10 cellular contexts compared by ENCODE assay signal in the genomic region with DNA sequence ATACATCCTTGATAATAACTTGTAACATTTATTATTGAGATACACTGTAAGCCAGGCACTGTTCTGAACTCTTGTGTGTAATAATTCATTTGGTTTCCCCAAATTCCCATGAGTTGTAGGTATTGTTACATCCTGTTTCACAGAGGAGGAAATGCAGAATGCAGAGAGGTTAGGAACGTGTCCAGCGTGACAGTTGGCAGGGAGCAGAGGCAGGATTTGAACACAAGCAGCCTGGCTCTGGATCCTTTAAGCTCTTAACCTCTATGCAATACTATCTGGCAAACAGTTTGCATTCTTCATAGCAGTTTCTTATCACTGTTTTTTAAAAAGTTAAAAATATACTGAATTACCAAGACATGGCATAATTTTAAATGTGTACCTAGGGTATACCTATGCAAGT. TPM values are rescaled to one million over a fixed set of nuclear protein-coding genes. Genes with fewer than 3 reads are reported as not detected.
A peak's percentile ranks its signal among the peaks of the same experiment; 100 is the strongest.
DNase-seq lines count a peak whose midpoint lies in the region; ATAC-seq, FAIRE-seq and TF ChIP-seq lines count a peak whose summit lies in the region.
"Had no signal": no experiment of that assay in that cellular context is flagged by ENCODE, and none has a peak within 500 bp of the region (broad histone marks: within the 10 kb centered on the region; RNA-seq: fewer than 3 reads in every experiment).

No MANE protein-coding gene starts in this region.

- intact Hi-C loops in kidney (cut with DNase I): no loop called here

- peaks cover 33 to 78% (median 61%) of the 10 kb centered on the region in 3 donors for H3K4me1 Mint-ChIP-seq in CD8-positive, alpha-beta memory T cell

- TF ChIP-seq CTCF in WI38 (IDR thresholded peaks at IDR 0.05; ENCODE audit: low read depth, low read length) (no peak), fibroblast of pulmonary artery (IDR thresholded peaks at IDR 0.05; ENCODE audit: low read length, missing control alignments) (no peak), kidney (IDR thresholded peaks at IDR 0.05; ENCODE audit: borderline replicate concordance, extremely low read depth, insufficient read depth) (no peak)

- H3K4me3 Mint-ChIP-seq in CD8-positive, alpha-beta memory T cell: peak overlapping the region in 1 of 7 donors; percentile 55

- H3K9me3 Mint-ChIP-seq in CD8-positive, alpha-beta memory T cell: no peaks in the 10 kb centered on the region

- no peak for ATAC-seq in GM21717 (IDR thresholded peaks at IDR 0.05; ENCODE audit: unreplicated experiment)
- no peak for ATAC-seq in HG02759 (IDR thresholded peaks at IDR 0.05; ENCODE audit: unreplicated experiment)
- no peak for ATAC-seq in GM18858 (IDR thresholded peaks at IDR 0.05; ENCODE audit: unreplicated experiment)

- H3K36me3 Mint-ChIP-seq in CD8-positive, alpha-beta memory T cell: peaks cover 0 to 8% (median 1%) of the 10 kb centered on the region in 3 donors

- no peak overlapping the region for H3K27ac ChIP-seq in CD8-positive, alpha-beta memory T cell (ENCODE audit: low read depth, low read length)
- peak overlapping the region in 1 of 2 donors; percentile 76 for H3K27ac ChIP-seq in kidney (ENCODE audit: low read depth in 2 of 2, low read length in 2 of 2)

- no peaks in the 10 kb centered on the region for H3K9me3 ChIP-seq in CD8-positive, alpha-beta memory T cell (ENCODE audit: low read length)
- H3K9me3 ChIP-seq in kidney (ENCODE audit: control insufficient read depth in 1 of 2, low read length in 2 of 2): no peaks in the 10 kb centered on the region

- peak overlapping the region; percentile 51 to 94 (median 85) for H3K27ac Mint-ChIP-seq in CD8-positive, alpha-beta memory T cell

- no peak overlapping the region for H3K4me3 ChIP-seq in CD8-positive, alpha-beta memory T cell (ENCODE audit: low read length)
- H3K4me3 ChIP-seq in WI38 (ENCODE audit: low read depth, low read length) (peak overlapping the region; percentile 19; the same call in 1 of the 2 replicates), fibroblast of pulmonary artery (replicated peaks; ENCODE audit: low read depth, low read length) (no peak overlapping the region), kidney (ENCODE audit: low read length in 2 of 2) (no peak overlapping the region)

- POLR2A ChIA-PET in CD8-positive, alpha-beta memory T cell (lab: Charles Lee): no interaction called here

- FAIRE-seq in kidney (lab: Jason Lieb, UNC): no peak
- FAIRE-seq: GM18507 had no signal

- H3K4me1 ChIP-seq in CD8-positive, alpha-beta memory T cell (ENCODE audit: insufficient read depth, low read length): peaks cover 29% of the 10 kb centered on the region
- peaks cover 0 to 4% of the 10 kb centered on the region in 2 donors for H3K4me1 ChIP-seq in kidney (ENCODE audit: control insufficient read depth in 1 of 2, insufficient read depth in 1 of 2, low read depth in 1 of 2, low read length in 2 of 2)

- CTCF ChIA-PET in CD8-positive, alpha-beta memory T cell (lab: Charles Lee): interaction anchor here (1.2 kb wide), 1 partner anchor 30 kb away, joined by 4 read pairs; the partner anchor contains the start of gene EEIG2

- DNase-seq in CD8-positive, alpha-beta memory T cell: no peak
- DNase-seq in fibroblast of pulmonary artery (ENCODE audit: low read depth) (peak; percentile 88), pulmonary artery endothelial cell (ENCODE audit: low read depth, low spot score) (peak; percentile 57), kidney (no peak)
- DNase-seq: cerebellar nuclear complex had no signal

- no peaks in the 10 kb centered on the region for H3K27me3 ChIP-seq in CD8-positive, alpha-beta memory T cell (ENCODE audit: insufficient read depth, low read length, poor library complexity, severe bottlenecking)

- H3K36me3 ChIP-seq in CD8-positive, alpha-beta memory T cell (ENCODE audit: insufficient read depth, low read length): no peaks in the 10 kb centered on the region
- H3K36me3 ChIP-seq in kidney (ENCODE audit: control insufficient read depth in 1 of 2, insufficient read depth in 2 of 2, low read length in 2 of 2): no peaks in the 10 kb centered on the region

- no peaks in the 10 kb centered on the region for H3K27me3 Mint-ChIP-seq in CD8-positive, alpha-beta memory T cell

- no peak overlapping the region for H3K9ac ChIP-seq in kidney (ENCODE audit: low read length in 2 of 2)

RNA-seq across cellular contexts. Expression of gene EEIG2, which starts 30.5 kb away (rescaled TPM):
- 10 to 100 TPM; 19.4 to 21.0 TPM for total RNA-seq in CD8-positive, alpha-beta memory T cell
- 2.1 TPM for polyA plus RNA-seq in CD8-positive, alpha-beta memory T cell
- total RNA-seq in pulmonary artery endothelial cell (4.3 TPM in 2 replicates), kidney (8.3 TPM)
- polyA plus RNA-seq in kidney (ENCODE audit: insufficient read depth, low read depth, low replicate concordance): 1.7 TPM

Comparison
In these comparisons a context has a peak if more than half of its experiments do, and no peak if none do; other contexts are left out.
1. DNase-seq: peak in fibroblast of pulmonary artery (single experiment) and pulmonary artery endothelial cell (single experiment); none in CD8-positive, alpha-beta memory T cell (0 of 5) and kidney (single experiment).